8 cellular contexts compared by ENCODE assay signal in the genomic region with DNA sequence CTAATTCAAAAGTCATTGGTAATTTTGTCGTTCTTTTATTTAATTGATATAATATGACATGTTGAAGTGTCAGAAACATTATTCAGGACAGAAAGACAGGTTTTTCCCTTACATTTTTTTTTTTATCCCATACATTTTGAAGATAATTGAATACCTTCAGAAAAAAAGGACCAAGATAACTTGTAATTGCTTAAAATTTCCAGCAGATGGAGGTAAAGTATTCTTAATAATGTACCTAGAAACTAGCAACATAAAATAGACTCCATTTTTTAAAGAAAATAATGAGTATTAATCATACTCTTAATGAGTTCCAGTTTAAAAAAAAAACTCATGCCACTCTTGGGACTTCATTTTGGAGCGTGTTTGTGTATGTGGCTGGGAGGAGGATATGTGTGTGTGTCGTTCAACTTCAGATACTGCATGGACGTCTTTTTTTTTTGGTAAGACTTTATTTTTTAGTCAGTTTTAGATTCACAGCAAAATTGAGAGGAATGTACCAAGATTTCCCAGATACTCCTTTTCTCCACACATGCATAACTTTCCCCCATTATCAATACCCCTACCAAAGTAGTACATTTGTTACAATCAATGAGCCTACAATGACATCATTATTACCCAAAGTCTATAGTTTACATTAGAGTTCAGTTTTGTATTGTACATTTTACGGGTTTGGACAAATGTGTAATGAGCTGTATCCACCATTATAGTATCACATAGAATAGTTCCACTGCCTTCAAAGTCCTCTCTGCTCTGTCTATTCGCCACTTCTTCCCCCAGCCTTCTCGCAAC.
DNase-seq lines count a peak whose midpoint lies in the region; ATAC-seq and TF ChIP-seq lines count a peak whose summit lies in the region.

No MANE protein-coding gene starts in this region.

- peak overlapping the region; percentile 28 for H3K9ac ChIP-seq in mammary epithelial cell (ENCODE audit: insufficient read depth, low read length)

- H3K9me3 Mint-ChIP-seq in activated CD4-positive, alpha-beta T cell treated with anti-CD3 and anti-CD28 coated beads for 36 hours (ENCODE audit: low read depth) = no peaks in the 10 kb centered on the region
- no peaks in the 10 kb centered on the region for H3K9me3 Mint-ChIP-seq in stimulated activated naive CD8-positive, alpha-beta T cell treated with anti-CD3 and anti-CD28 coated beads, Interleukin-15, amount 100 ng/mL, for 72 hours

- ATAC-seq in activated CD4-positive, alpha-beta T cell treated with anti-CD3 and anti-CD28 coated beads for 36 hours = no peak
- ATAC-seq in stimulated activated naive CD8-positive, alpha-beta T cell treated with anti-CD3 and anti-CD28 coated beads, Interleukin-15, amount 100 ng/mL, for 72 hours = no peak

- no peaks in the 10 kb centered on the region for H3K27me3 ChIP-seq in mammary epithelial cell (ENCODE audit: insufficient read depth, low read length)

- no peaks in the 10 kb centered on the region for H3K36me3 Mint-ChIP-seq in activated CD4-positive, alpha-beta T cell treated with anti-CD3 and anti-CD28 coated beads for 36 hours (ENCODE audit: low read depth)

- no peaks in the 10 kb centered on the region for H3K4me1 ChIP-seq in mammary epithelial cell (ENCODE audit: insufficient read depth, low read length)

- no peaks in the 10 kb centered on the region for H3K36me3 ChIP-seq in mammary epithelial cell (ENCODE audit: insufficient read depth, low read length)

- no peaks in the 10 kb centered on the region for H3K4me1 Mint-ChIP-seq in activated CD4-positive, alpha-beta T cell treated with anti-CD3 and anti-CD28 coated beads for 36 hours
- no peaks in the 10 kb centered on the region for H3K4me1 Mint-ChIP-seq in stimulated activated naive CD8-positive, alpha-beta T cell treated with anti-CD3 and anti-CD28 coated beads, Interleukin-15, amount 100 ng/mL, for 72 hours

- peak; percentile 42 to 45 for TF ChIP-seq CTCF in mammary epithelial cell (conservative IDR thresholded peaks at IDR 0.05 in 1 of 2, IDR thresholded peaks at IDR 0.05 in 1 of 2; ENCODE audit: extremely low read depth in 1 of 2, insufficient read depth in 1 of 2, low read depth in 1 of 2, low read length in 2 of 2)

- no TSS peak for BruUV-seq in mammary epithelial cell (replicated peaks; lab: Mats Ljungman, UMichigan)

- H3K9me3 ChIP-seq in mammary epithelial cell (replicated peaks; ENCODE audit: insufficient read depth, low read length) = no peaks in the 10 kb centered on the region

- H3K4me2 ChIP-seq in mammary epithelial cell (ENCODE audit: insufficient read depth, low read depth, low read length) = peak overlapping the region; percentile 74

- WGBS in mammary epithelial cell (ENCODE audit: low coverage, missing lambda C conversion rate) = 37% methylated on average over 7 of the region's 7 CpGs

- DNase-seq in SKM-1 treated with dmso at 0.1 percent for 144 hours (lab: John Stamatoyannopoulos, UW; ENCODE audit: unreplicated experiment) (peak; percentile 41), SKM-1 (lab: John Stamatoyannopoulos, UW; ENCODE audit: unreplicated experiment) (no peak), NCI-H2029 (lab: John Stamatoyannopoulos, UW) (peak; percentile 52), mammary epithelial cell (peak; percentile 9), midbrain (lab: John Stamatoyannopoulos, UW) (peak; percentile 8), T1000 (lab: John Stamatoyannopoulos, UW) (no peak)
- no peak for DNase-seq in activated CD4-positive, alpha-beta T cell treated with anti-CD3 and anti-CD28 coated beads for 36 hours
- DNase-seq in stimulated activated naive CD8-positive, alpha-beta T cell treated with anti-CD3 and anti-CD28 coated beads, Interleukin-15, amount 100 ng/mL, for 72 hours = no peak

- CTCF ChIA-PET in mammary epithelial cell (lab: Charles Lee; ENCODE audit: low non-redundant PET) = no interaction called here
- CTCF ChIA-PET in activated CD4-positive, alpha-beta T cell treated with anti-CD3 and anti-CD28 coated beads for 36 hours (lab: Charles Lee) = interaction anchor here (0.9 to 1.1 kb wide), 3 partner anchors 103 to 258 kb away, joined by 3 read pairs; no protein-coding TSS in a partner anchor

- dilution Hi-C loops in mammary epithelial cell (cut with HindIII; ENCODE audit: low sequenced_read_pairs) = no loop called here

- no peak overlapping the region for H3K27ac ChIP-seq in mammary epithelial cell (ENCODE audit: insufficient read depth, low read depth, low read length)

- no peak overlapping the region for H3K4me3 ChIP-seq in mammary epithelial cell (replicated peaks in 1 of 3; ENCODE audit: insufficient read depth in 1 of 3, low read depth in 2 of 3, low read length in 3 of 3)

- no peak overlapping the region for H3K4me3 Mint-ChIP-seq in activated CD4-positive, alpha-beta T cell treated with anti-CD3 and anti-CD28 coated beads for 36 hours
- no peak overlapping the region for H3K4me3 Mint-ChIP-seq in stimulated activated naive CD8-positive, alpha-beta T cell treated with anti-CD3 and anti-CD28 coated beads, Interleukin-15, amount 100 ng/mL, for 72 hours

- H3K27ac Mint-ChIP-seq in activated CD4-positive, alpha-beta T cell treated with anti-CD3 and anti-CD28 coated beads for 36 hours = no peak overlapping the region
- no peak overlapping the region for H3K27ac Mint-ChIP-seq in stimulated activated naive CD8-positive, alpha-beta T cell treated with anti-CD3 and anti-CD28 coated beads, Interleukin-15, amount 100 ng/mL, for 72 hours

- POLR2A ChIA-PET in activated CD4-positive, alpha-beta T cell treated with anti-CD3 and anti-CD28 coated beads for 36 hours (lab: Charles Lee) = no interaction called here

- no peaks in the 10 kb centered on the region for H4K20me1 ChIP-seq in mammary epithelial cell (ENCODE audit: insufficient read depth, low read length)

- peaks cover 12% of the 10 kb centered on the region for H3K27me3 Mint-ChIP-seq in activated CD4-positive, alpha-beta T cell treated with anti-CD3 and anti-CD28 coated beads for 36 hours
- peaks cover 23% of the 10 kb centered on the region for H3K27me3 Mint-ChIP-seq in stimulated activated naive CD8-positive, alpha-beta T cell treated with anti-CD3 and anti-CD28 coated beads, Interleukin-15, amount 100 ng/mL, for 72 hours

- in situ Hi-C loops in mammary epithelial cell (cut with MboI; ENCODE audit: low sequenced_read_pairs in 2 of 2) = loop anchor here (5.0 to 25.0 kb wide), 4 partner anchors 206 to 491 kb away; a partner anchor contains a TSS

- no peaks in the 10 kb centered on the region for H3K79me2 ChIP-seq in mammary epithelial cell (ENCODE audit: insufficient read depth, low read length)

- peak overlapping the region; percentile 80 for H2AFZ ChIP-seq in mammary epithelial cell (ENCODE audit: low read depth, low read length)

- intact Hi-C loops in mammary epithelial cell (cut with micrococcal nuclease) = loop anchor here (1.0 kb wide), 3 partner anchors 210 to 483 kb away; no protein-coding TSS in a partner anchor
- intact Hi-C loops in activated CD4-positive, alpha-beta T cell treated with anti-CD3 and anti-CD28 coated beads for 36 hours (cut with DNase I, micrococcal nuclease) = loop anchor here (1.0 to 10.0 kb wide), 5 partner anchors 104 to 628 kb away; no protein-coding TSS in a partner anchor

Comparison
In these comparisons a context has a peak if more than half of its experiments do, and no peak if none do; other contexts are left out.
1. DNase-seq: peak in SKM-1 treated with dmso at 0.1 percent for 144 hours (single experiment), NCI-H2029 (single experiment), mammary epithelial cell (single experiment) and midbrain (single experiment); none in SKM-1 (single experiment), T1000 (single experiment), activated CD4-positive, alpha-beta T cell treated with anti-CD3 and anti-CD28 coated beads for 36 hours (single experiment) and stimulated activated naive CD8-positive, alpha-beta T cell treated with anti-CD3 and anti-CD28 coated beads, Interleukin-15, amount 100 ng/mL, for 72 hours (0 of 2).